Comparison of ENCODE assay signal across 3 cellular contexts in genomic region chr3:8682850-8683574, GRCh38.
TF ChIP-seq lines count a peak whose summit lies in the region.
"Not testable (repeated sequence)": the region's sequence is repeated elsewhere in the genome, so short reads cannot be mapped to it uniquely, and the experiment has no call there.

No MANE protein-coding gene starts in this region.

TF ChIP-seq in A549, 52 proteins besides CTCF, POLR2A, EP300 and RAD21:
- TF ChIP-seq SMC3 (IDR thresholded peaks at IDR 0.05) = peak; percentile 57
- TF ChIP-seq FOSL2 (IDR thresholded peaks at IDR 0.05) = not testable (repeated sequence)
- peak; percentile 63 for TF ChIP-seq FOSL2 (CRISPR knock-in tag; IDR thresholded peaks at IDR 0.05)

TF ChIP-seq in HEK293, 187 proteins besides CTCF, POLR2A, EP300 and RAD21:
- peak; percentile 27 for TF ChIP-seq ZNF654 (tag by site-specific recombination; IDR thresholded peaks at IDR 0.05; ENCODE audit: low read depth)

TF ChIP-seq in K562, 482 proteins besides CTCF, POLR2A, EP300 and RAD21:
- TF ChIP-seq FOSL1 (tag; conservative IDR thresholded peaks at IDR 0.05) (peak; percentile 27; the same call in 1 of the 2 replicates), ATF3 (IDR thresholded peaks at IDR 0.05) (0 out of 2 replicates have a peak, but pooled peaks have one; percentile 14)
- TF ChIP-seq ATF3 (CRISPR knock-in tag; conservative IDR thresholded peaks at IDR 0.05) = not testable (repeated sequence)
